ENCODE assay signal across 16 cellular contexts in genomic region chr5:169067641-169068316, GRCh38.
"Had no signal": no experiment of that assay in that cellular context is flagged by ENCODE, and none has a peak within 500 bp of the region (broad histone marks: within the 10 kb centered on the region; RNA-seq: fewer than 3 reads in every experiment).

No MANE protein-coding gene starts in this region.

- DNase-seq: activated CD4-positive, alpha-beta memory T cell treated with anti-CD3 and anti-CD28 coated beads for 36 hours; activated effector memory CD4-positive, alpha-beta T cell treated with anti-CD3 and anti-CD28 coated beads, Interleukin-2, amount 50 U/mL, for 16 hours; activated T-cell treated with anti-CD3 and anti-CD28 coated beads, Interleukin-2, amount 50 U/mL, for 48 hours; dermis blood vessel endothelial cell; heart left ventricle; mucosa of descending colon; naive thymus-derived CD4-positive, alpha-beta T cell; stimulated activated CD4-positive, alpha-beta T cell treated with anti-CD3 and anti-CD28 coated beads, Interleukin-15, amount 100 ng/mL, for 24 hours; stimulated activated CD4-positive, alpha-beta T cell treated with anti-CD3 and anti-CD28 coated beads, Interleukin-4, amount 100 ng/mL, for 1 hour; stimulated activated naive CD4-positive, alpha-beta T cell; T-helper 9 cell; trophoblast cell had no signal

- H3K27ac ChIP-seq: epithelial cell of prostate, heart left ventricle had no signal

- ATAC-seq: left lobe of liver; mucosa of descending colon; naive thymus-derived CD4-positive, alpha-beta T cell had no signal

- H3K27me3 ChIP-seq: adrenal gland had no signal

- FAIRE-seq: frontal cortex had no signal

- H3K4me3 ChIP-seq: adrenal gland, heart left ventricle, mucosa of descending colon had no signal

- H3K9me3 ChIP-seq: adrenal gland, heart left ventricle, mucosa of descending colon had no signal

- H3K36me3 ChIP-seq: adrenal gland, heart left ventricle had no signal
